4 cellular contexts compared by ENCODE assay signal in genomic region chr1:119470377-119470776, GRCh38. TPM values are rescaled to one million over a fixed set of nuclear protein-coding genes. Genes with fewer than 3 reads are reported as not detected.
"Had no signal": no experiment of that assay in that cellular context is flagged by ENCODE, and none has a peak within 500 bp of the region (broad histone marks: within the 10 kb centered on the region; RNA-seq: fewer than 3 reads in every experiment).

No MANE protein-coding gene starts in this region.

- H3K4me3 ChIP-seq: GM12878 had no signal

- DNase-seq: GDM1, GF-D8 had no signal

RNA-seq across cellular contexts. Expression of gene HSD3B1, which starts 36.6 kb away (rescaled TPM):
- total RNA-seq: G401, GM12878 had no signal

RNA-seq across cellular contexts. Expression of gene HSD3B2, which starts 55.4 kb away (rescaled TPM):
- total RNA-seq: G401 had no signal
